ENCODE assay signal across 5 cellular contexts in genomic region chr3:181379278-181379677, GRCh38.
"Had no signal": no experiment of that assay in that cellular context is flagged by ENCODE, and none has a peak within 500 bp of the region (broad histone marks: within the 10 kb centered on the region; RNA-seq: fewer than 3 reads in every experiment).

No MANE protein-coding gene starts in this region.

- DNase-seq: IMR-90, KBM-7 had no signal

- ATAC-seq: HepG2, K562 had no signal

- H3K27ac ChIP-seq: HL-60 had no signal

- H3K4me3 ChIP-seq: K562 had no signal
